17 cellular contexts compared by ENCODE assay signal in the genomic region with DNA sequence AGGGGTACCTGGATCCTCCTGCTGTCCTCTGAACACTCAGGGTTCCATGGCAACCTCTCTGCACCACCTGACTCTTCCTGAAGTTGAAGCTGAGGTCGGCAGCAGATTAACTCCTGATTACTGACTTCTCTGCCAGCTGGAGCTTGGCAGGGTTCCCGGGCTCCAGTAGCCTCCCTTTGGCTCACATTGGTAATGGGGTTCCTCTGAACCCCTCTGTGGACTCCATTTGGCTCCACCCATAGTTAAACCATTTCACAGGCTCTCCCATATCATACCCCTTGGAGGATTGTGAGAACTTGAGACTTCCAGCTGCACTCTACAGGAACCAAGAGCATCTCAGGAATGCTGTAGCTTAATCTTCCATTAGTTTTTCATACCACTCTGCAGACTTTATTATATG.
DNase-seq lines count a peak whose midpoint lies in the region; ATAC-seq and TF ChIP-seq lines count a peak whose summit lies in the region.
"Had no signal": no experiment of that assay in that cellular context is flagged by ENCODE, and none has a peak within 500 bp of the region (broad histone marks: within the 10 kb centered on the region; RNA-seq: fewer than 3 reads in every experiment).

No MANE protein-coding gene starts in this region.

- no peaks in the 10 kb centered on the region for H4K20me1 ChIP-seq in IMR-90 (ENCODE audit: insufficient read depth, low read length)

- dilution Hi-C loops in IMR-90 (cut with HindIII; ENCODE audit: low sequenced_read_pairs, unreplicated experiment) = no loop called here

- no peak overlapping the region for H3K27ac ChIP-seq in IMR-90 (ENCODE audit: insufficient read depth, low read length)

- H3K9me1 ChIP-seq in IMR-90 (ENCODE audit: insufficient read depth, low read length) = 0 out of 2 replicates have a peak, but pooled peaks cover under 1% of the 10 kb centered on the region

- H3K56ac ChIP-seq in IMR-90 (ENCODE audit: extremely low read depth, insufficient read depth, low read length) = no peak overlapping the region

- H3K9me3 ChIP-seq in IMR-90 (ENCODE audit: control insufficient read depth, insufficient read depth, low read length) (no peaks in the 10 kb centered on the region), Caco-2 (no peaks in the 10 kb centered on the region)

- POLR2A ChIA-PET in IMR-90 (lab: Charles Lee; ENCODE audit: unreplicated experiment) (no interaction called here), Caco-2 (lab: Charles Lee) (no interaction called here)

- no peak for TF ChIP-seq POLR2A in IMR-90 (IDR thresholded peaks at IDR 0.05; ENCODE audit: low read depth, low read length)

- TF ChIP-seq CTCF in IMR-90 (conservative IDR thresholded peaks at IDR 0.05; ENCODE audit: low read depth, low read length) (no peak), Caco-2 (IDR thresholded peaks at IDR 0.05; ENCODE audit: insufficient read depth in 1 of 2, low read depth in 1 of 2, low read length in 1 of 2, severe bottlenecking in 1 of 2, unreplicated experiment in 1 of 2) (no peak), GM13976 (IDR thresholded peaks at IDR 0.05; ENCODE audit: borderline replicate concordance, control extremely low read depth, extremely low read depth, insufficient read depth, missing control alignments) (no peak)

- H3K14ac ChIP-seq in IMR-90 (replicated peaks; ENCODE audit: low read depth, low read length) = no peak overlapping the region

- H4K5ac ChIP-seq in IMR-90 (ENCODE audit: low read depth, low read length) = no peak overlapping the region

- H2AK9ac ChIP-seq in IMR-90 (replicated peaks; ENCODE audit: low read depth, low read length, poor library complexity) = no peak overlapping the region

- H3K9ac ChIP-seq in IMR-90 (ENCODE audit: low read depth, low read length) = no peak overlapping the region

- H2BK15ac ChIP-seq in IMR-90 (ENCODE audit: low read depth, low read length) = no peak overlapping the region

- H3K4me2 ChIP-seq in IMR-90 (ENCODE audit: low read depth, low read length) = no peak overlapping the region

- no TSS peak for BruUV-seq in IMR-90 (replicated peaks; lab: Mats Ljungman, UMichigan)
- BruUV-seq in Caco-2 (replicated peaks; lab: Mats Ljungman, UMichigan) = no TSS peak

- no peak overlapping the region for H3K18ac ChIP-seq in IMR-90 (ENCODE audit: low read depth, low read length)

- no peak overlapping the region for H2BK5ac ChIP-seq in IMR-90 (ENCODE audit: low read depth, low read length, poor library complexity, severe bottlenecking)

- no peak overlapping the region for H2AK5ac ChIP-seq in IMR-90 (ENCODE audit: low read depth, low read length)

- no peaks in the 10 kb centered on the region for H3K36me3 Mint-ChIP-seq in Caco-2 (ENCODE audit: insufficient read depth, unreplicated experiment)

- CTCF ChIA-PET in IMR-90 (lab: Yijun Ruan, JAX) = no interaction called here
- CTCF ChIA-PET in Caco-2 (lab: Charles Lee) = no interaction called here

- in situ Hi-C loops in IMR-90 (cut with MboI; ENCODE audit: low sequenced_read_pairs) (no loop called here), GM13976 (cut with MboI; ENCODE audit: low sequenced_read_pairs, unreplicated experiment) (no loop called here)

- H3K4ac ChIP-seq in IMR-90 (ENCODE audit: low read depth, low read length) = no peak overlapping the region

- WGBS in IMR-90 (ENCODE audit: extremely low coverage in 2 of 2, insufficient read length in 1 of 2), 2 experiments = no CpG with 5 or more reads among the region's 2 CpGs

- peak; percentile 11 for DNase-seq in A172 (ENCODE audit: low spot score)
- no peak for DNase-seq in IMR-90
- DNase-seq in NCI-H226 = peak; percentile 48
- DNase-seq in amniotic epithelial cell (ENCODE audit: low read depth) = peak; percentile 47
- DNase-seq in Caco-2 = no peak
- DNase-seq in activated CD8-positive, alpha-beta memory T cell treated with anti-CD3 and anti-CD28 coated beads for 24 hours = no peak
- DNase-seq in amniotic stem cell (lab: John Stamatoyannopoulos, UW) = no peak
- DNase-seq in GM13976 (ENCODE audit: low spot score) = no peak
- DNase-seq: C1 segment of cervical spinal cord, EL, H9, MV-4-11, NCI-H1436, NCI-H2029, NCI-H526, PC-3, T-helper 1 cell had no signal

- no peak overlapping the region for H4K8ac ChIP-seq in IMR-90 (ENCODE audit: low read depth in 2 of 2, low read length in 2 of 2)

- H3K36me3 ChIP-seq in IMR-90 (ENCODE audit: control insufficient read depth, insufficient read depth, low read length) = no peaks in the 10 kb centered on the region
- no peaks in the 10 kb centered on the region for H3K36me3 ChIP-seq in Caco-2 (ENCODE audit: control insufficient read depth, insufficient read depth, low read length)

- 0 out of 2 replicates have a peak, but pooled peaks have one; percentile 43 for ATAC-seq in IMR-90 (ENCODE audit: low read depth)
- ATAC-seq: PC-3 had no signal

- H3K4me1 Mint-ChIP-seq in Caco-2 (ENCODE audit: low read depth, unreplicated experiment) = no peaks in the 10 kb centered on the region
- H3K4me1 Mint-ChIP-seq: H9 had no signal

- no peaks in the 10 kb centered on the region for H3K79me1 ChIP-seq in IMR-90 (ENCODE audit: low read depth in 1 of 2, low read length in 2 of 2)

- no peak overlapping the region for H2AFZ ChIP-seq in IMR-90 (replicated peaks; ENCODE audit: low read length, poor library complexity)

- H3K9me3 Mint-ChIP-seq in Caco-2 (ENCODE audit: unreplicated experiment) = no peaks in the 10 kb centered on the region
- H3K9me3 Mint-ChIP-seq: H9 had no signal

- H3K23ac ChIP-seq in IMR-90 (ENCODE audit: low read depth, low read length) = no peak overlapping the region

- H3K27me3 ChIP-seq in IMR-90 (ENCODE audit: control insufficient read depth, insufficient read depth, low read length) (no peaks in the 10 kb centered on the region), Caco-2 (replicated peaks; ENCODE audit: control insufficient read depth, insufficient read depth, low read length) (no peaks in the 10 kb centered on the region)

- H3K27me3 Mint-ChIP-seq in Caco-2 (ENCODE audit: insufficient read depth, unreplicated experiment) = peaks cover 4% of the 10 kb centered on the region

- no peak overlapping the region for H2BK120ac ChIP-seq in IMR-90 (ENCODE audit: low read depth, low read length)

- no peak overlapping the region for H3K4me3 Mint-ChIP-seq in Caco-2 (ENCODE audit: unreplicated experiment)
- H3K4me3 Mint-ChIP-seq: H9 had no signal

- H3K4me3 ChIP-seq in IMR-90 (ENCODE audit: insufficient read depth, low read depth, low read length) = no peak overlapping the region
- no peak overlapping the region for H3K4me3 ChIP-seq in Caco-2 (ENCODE audit: low read depth, low read length)

- H4K91ac ChIP-seq in IMR-90 (ENCODE audit: insufficient read depth, low read depth, low read length) = no peak overlapping the region

- no peak overlapping the region for H2BK20ac ChIP-seq in IMR-90 (ENCODE audit: low read depth, low read length)

- no peak for TF ChIP-seq RAD21 in IMR-90 (IDR thresholded peaks at IDR 0.05; ENCODE audit: low read length)

- intact Hi-C loops in IMR-90 (cut with micrococcal nuclease) = no loop called here
- intact Hi-C loops in Caco-2 (cut with micrococcal nuclease; ENCODE audit: unreplicated experiment) = no loop called here

- no peak overlapping the region for H3K27ac Mint-ChIP-seq in Caco-2 (ENCODE audit: unreplicated experiment)

- H3K4me1 ChIP-seq in IMR-90 (ENCODE audit: control insufficient read depth, insufficient read depth, low read length) (peaks cover 3% of the 10 kb centered on the region), Caco-2 (no peaks in the 10 kb centered on the region)

TF ChIP-seq in IMR-90, 13 proteins besides CTCF, POLR2A, EP300 and RAD21:
- TF ChIP-seq MAZ (IDR thresholded peaks at IDR 0.05; ENCODE audit: borderline replicate concordance, low read depth, low read length) (no peak), MXI1 (IDR thresholded peaks at IDR 0.05; ENCODE audit: borderline replicate concordance, low read depth, low read length) (no peak)
- TF ChIP-seq, protein P1, sequence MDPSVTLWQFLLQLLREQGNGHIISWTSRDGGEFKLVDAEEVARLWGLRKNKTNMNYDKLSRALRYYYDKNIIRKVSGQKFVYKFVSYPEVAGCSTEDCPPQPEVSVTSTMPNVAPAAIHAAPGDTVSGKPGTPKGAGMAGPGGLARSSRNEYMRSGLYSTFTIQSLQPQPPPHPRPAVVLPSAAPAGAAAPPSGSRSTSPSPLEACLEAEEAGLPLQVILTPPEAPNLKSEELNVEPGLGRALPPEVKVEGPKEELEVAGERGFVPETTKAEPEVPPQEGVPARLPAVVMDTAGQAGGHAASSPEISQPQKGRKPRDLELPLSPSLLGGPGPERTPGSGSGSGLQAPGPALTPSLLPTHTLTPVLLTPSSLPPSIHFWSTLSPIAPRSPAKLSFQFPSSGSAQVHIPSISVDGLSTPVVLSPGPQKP (IDR thresholded peaks at IDR 0.05; ENCODE audit: borderline replicate concordance, low read depth, low read length) = no peak
TF ChIP-seq in IMR-90: peak in this region for 0.

Comparison
In these comparisons a context has a peak if more than half of its experiments do, and no peak if none do; other contexts are left out.
1. DNase-seq: peak in A172 (single experiment), NCI-H226 (single experiment) and amniotic epithelial cell (single experiment); none in IMR-90 (single experiment), Caco-2 (0 of 2), activated CD8-positive, alpha-beta memory T cell treated with anti-CD3 and anti-CD28 coated beads for 24 hours (single experiment), amniotic stem cell (single experiment) and GM13976 (single experiment).